Comparison of ENCODE assay signal across 23 cellular contexts in the genomic region with DNA sequence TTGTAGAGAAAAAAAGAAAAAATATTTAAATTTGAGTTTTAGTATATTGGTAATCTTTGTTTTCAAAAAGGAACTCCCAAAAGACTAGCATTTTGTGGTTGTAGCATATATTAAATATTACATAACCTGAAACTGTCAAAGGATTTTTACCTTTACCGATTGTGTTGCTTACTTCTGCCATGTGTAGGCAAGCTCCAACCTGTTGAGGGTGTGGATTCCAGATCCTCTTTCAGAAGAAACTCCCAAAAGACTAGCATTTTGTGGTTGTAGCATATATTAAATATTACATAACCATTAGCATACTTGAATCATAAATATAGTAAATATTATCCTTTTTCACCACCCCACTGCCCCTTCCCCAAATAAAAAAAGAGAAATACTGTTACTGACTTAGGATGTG. TPM values are rescaled to one million over a fixed set of nuclear protein-coding genes. Genes with fewer than 3 reads are reported as not detected.
A peak's percentile ranks its signal among the peaks of the same experiment; 100 is the strongest.
DNase-seq lines count a peak whose midpoint lies in the region; ATAC-seq, FAIRE-seq and TF ChIP-seq lines count a peak whose summit lies in the region.
"Had no signal": no experiment of that assay in that cellular context is flagged by ENCODE, and none has a peak within 500 bp of the region (broad histone marks: within the 10 kb centered on the region; RNA-seq: fewer than 3 reads in every experiment).

No MANE protein-coding gene starts in this region.

- peaks cover 8% of the 10 kb centered on the region for H3K27me3 Mint-ChIP-seq in type B pancreatic cell

- H3K36me3 Mint-ChIP-seq in type B pancreatic cell: peaks cover 4% of the 10 kb centered on the region

- peak overlapping the region; percentile 59 for H3K4me3 Mint-ChIP-seq in type B pancreatic cell

- DNase-seq in NCI-H2171 treated with DMSO at 0.1 percent for 48 hours (lab: John Stamatoyannopoulos, UW): peak; percentile 15
- DNase-seq in NCI-H2171 (lab: John Stamatoyannopoulos, UW): no peak
- no peak for DNase-seq in frontal cortex (ENCODE audit: low spot score in 2 of 2)
- no peak for DNase-seq in type B pancreatic cell (ENCODE audit: extremely low spot score, unreplicated experiment)
- no peak for DNase-seq in activated CD8-positive, alpha-beta memory T cell treated with anti-CD3 and anti-CD28 coated beads, Interleukin-2, amount 50 U/mL, for 4 hours
- DNase-seq: ACHN; Caco-2; CD4-positive, alpha-beta memory T cell; DMS 273 treated with DMSO at 0.1 percent for 48 hours; DMS79 treated with DMSO at 0.1 percent for 48 hours; H9; KG1; NCI-H1092 treated with DMSO at 0.1 percent for 48 hours; NCI-H1436 treated with DMSO at 0.1 percent for 48 hours; NCI-H1930; NCI-H226; NCI-H510A treated with DMSO at 0.1 percent for 48 hours; NCI-H774 had no signal

- no peak for ATAC-seq in GM18511 (IDR thresholded peaks at IDR 0.05; ENCODE audit: unreplicated experiment)
- ATAC-seq in HG03196 (IDR thresholded peaks at IDR 0.05; ENCODE audit: unreplicated experiment): no peak
- ATAC-seq: Right ventricle myocardium inferior had no signal

- H3K9me3 Mint-ChIP-seq in type B pancreatic cell: no peaks in the 10 kb centered on the region
- H3K9me3 Mint-ChIP-seq: CD4-positive, alpha-beta memory T cell; H9 had no signal

- no peak for TF ChIP-seq CTCF in type B pancreatic cell (conservative IDR thresholded peaks at IDR 0.05)

- no peak overlapping the region for H3K27ac Mint-ChIP-seq in type B pancreatic cell
- H3K27ac Mint-ChIP-seq: H9 had no signal

- FAIRE-seq in endometrium (lab: Jason Lieb, UNC) (peak; percentile 33), frontal cortex (lab: Jason Lieb, UNC) (peak; percentile 61)
- FAIRE-seq: RCC 7860 had no signal

- peaks cover 34% of the 10 kb centered on the region for H3K4me1 Mint-ChIP-seq in type B pancreatic cell (ENCODE audit: unreplicated experiment)

RNA-seq across cellular contexts. Expression of gene DSE, which starts 3.2 kb away (rescaled TPM):
- total RNA-seq in frontal cortex (20.4 TPM), type B pancreatic cell (ENCODE audit: low replicate concordance) (16.7 and 80.5 TPM in 2 replicates)
